In genomic region chr3:122247825-122248185, GRCh38 we compare ENCODE assay signal across 14 cellular contexts.
DNase-seq lines count a peak whose midpoint lies in the region; ATAC-seq, FAIRE-seq and TF ChIP-seq lines count a peak whose summit lies in the region.
"Had no signal": no experiment of that assay in that cellular context is flagged by ENCODE, and none has a peak within 500 bp of the region (broad histone marks: within the 10 kb centered on the region; RNA-seq: fewer than 3 reads in every experiment).

No MANE protein-coding gene starts in this region.

- TF ChIP-seq CTCF in Peyer's patch (IDR thresholded peaks at IDR 0.05) (no peak), nephron (IDR thresholded peaks at IDR 0.05; ENCODE audit: unreplicated experiment in 3 of 3) (no peak)

- H3K27me3 ChIP-seq in Peyer's patch: no peaks in the 10 kb centered on the region
- H3K27me3 ChIP-seq: esophagus squamous epithelium had no signal

- H3K36me3 Mint-ChIP-seq in nephron (ENCODE audit: low read depth): no peaks in the 10 kb centered on the region
- H3K36me3 Mint-ChIP-seq: naive thymus-derived CD8-positive, alpha-beta T cell had no signal

- no peaks in the 10 kb centered on the region for H3K36me3 ChIP-seq in Peyer's patch
- H3K36me3 ChIP-seq: esophagus squamous epithelium had no signal

- FAIRE-seq in GM12892 (lab: Jason Lieb, UNC): peak; percentile 73

- no peaks in the 10 kb centered on the region for H3K9me3 Mint-ChIP-seq in nephron
- H3K9me3 Mint-ChIP-seq: central memory CD8-positive, alpha-beta T cell; naive thymus-derived CD8-positive, alpha-beta T cell had no signal

- peak overlapping the region; percentile 26 to 93 (median 56) for H3K27ac Mint-ChIP-seq in nephron
- H3K27ac Mint-ChIP-seq: naive thymus-derived CD8-positive, alpha-beta T cell had no signal

- peak; percentile 63 for ATAC-seq in HG02763 (IDR thresholded peaks at IDR 0.05; ENCODE audit: unreplicated experiment)

- peaks cover 0 to 7% (median 0%) of the 10 kb centered on the region in 4 donors for H3K4me1 ChIP-seq in Peyer's patch

- DNase-seq in GM12892 (ENCODE audit: insufficient read length): no peak
- DNase-seq in Peyer's patch: peak in 2 of 3 donors; percentile 65 to 70
- no peak for DNase-seq in activated effector memory CD4-positive, alpha-beta T cell treated with anti-CD3 and anti-CD28 coated beads, Interleukin-2, amount 50 U/mL, for 16 hours
- no peak for DNase-seq in ureter (ENCODE audit: low spot score)
- no peak for DNase-seq in T-helper 9 cell
- DNase-seq in DMS153 (lab: John Stamatoyannopoulos, UW): no peak
- DNase-seq: activated CD4-positive, alpha-beta T cell treated with anti-CD3 and anti-CD28 coated beads for 48 hours; esophagus squamous epithelium; naive thymus-derived CD8-positive, alpha-beta T cell; NCI-H82; stimulated activated CD8-positive, alpha-beta memory T cell treated with anti-CD3 and anti-CD28 coated beads, Interleukin-4, amount 100 ng/mL, for 48 hours had no signal

- no peaks in the 10 kb centered on the region for H3K9me3 ChIP-seq in Peyer's patch
- H3K9me3 ChIP-seq: esophagus squamous epithelium had no signal

- no peak overlapping the region for H3K4me3 Mint-ChIP-seq in nephron
- H3K4me3 Mint-ChIP-seq: central memory CD8-positive, alpha-beta T cell had no signal

- TF ChIP-seq POLR2A in GM12892 (IDR thresholded peaks at IDR 0.05; ENCODE audit: low read depth, low read length) (no peak), Peyer's patch (IDR thresholded peaks at IDR 0.05) (no peak)

- H3K27me3 Mint-ChIP-seq in nephron (ENCODE audit: low read depth): peaks cover 10% of the 10 kb centered on the region

- H3K4me1 Mint-ChIP-seq in nephron: peaks cover 10% of the 10 kb centered on the region

- H3K4me3 ChIP-seq in Peyer's patch: no peak overlapping the region
- H3K4me3 ChIP-seq: esophagus squamous epithelium had no signal

- H3K27ac ChIP-seq in Peyer's patch: no peak overlapping the region

Comparison
In these comparisons a context has a peak if more than half of its experiments do, and no peak if none do; other contexts are left out.
1. DNase-seq: peak in Peyer's patch (2 of 3); none in GM12892 (single experiment), activated effector memory CD4-positive, alpha-beta T cell treated with anti-CD3 and anti-CD28 coated beads, Interleukin-2, amount 50 U/mL, for 16 hours (single experiment), ureter (single experiment), T-helper 9 cell (single experiment) and DMS153 (single experiment).